9 cellular contexts compared by ENCODE assay signal in genomic region chr1:94542088-94542671, GRCh38. TPM values are rescaled to one million over a fixed set of nuclear protein-coding genes. Genes with fewer than 3 reads are reported as not detected.
A peak's percentile ranks its signal among the peaks of the same experiment; 100 is the strongest.
DNase-seq lines count a peak whose midpoint lies in the region; ATAC-seq, FAIRE-seq and TF ChIP-seq lines count a peak whose summit lies in the region.
"Had no signal": no experiment of that assay in that cellular context is flagged by ENCODE, and none has a peak within 500 bp of the region (broad histone marks: within the 10 kb centered on the region; RNA-seq: fewer than 3 reads in every experiment).

No MANE protein-coding gene starts in this region.

- H3K4me3 Mint-ChIP-seq in stimulated activated memory B cell treated with anti-CD40 and anti-IgM and Interleukin-4, amounts not matched to agents 10 μg/mL and 1 μg/mL and 100 μg/mL, for 72 hours, result peak overlapping the region; percentile 72

- no peaks in the 10 kb centered on the region for H3K9me3 ChIP-seq in GM12878 (replicated peaks; ENCODE audit: control insufficient read depth, insufficient read depth, low read length)
- no peaks in the 10 kb centered on the region for H3K9me3 ChIP-seq in keratinocyte (ENCODE audit: control insufficient read depth, low read depth, low read length)

- H3K9me1 ChIP-seq in keratinocyte (ENCODE audit: control insufficient read depth, extremely low read depth, insufficient read depth, low read length), result no peaks in the 10 kb centered on the region

- BruUV-seq in GM12878 (replicated peaks; lab: Mats Ljungman, UMichigan), result no TSS peak

- TF ChIP-seq CTCF in GM12878 (IDR thresholded peaks at IDR 0.05 in 2 of 3, conservative IDR thresholded peaks at IDR 0.05 in 1 of 3; ENCODE audit: control insufficient read depth in 2 of 3, extremely low read depth in 1 of 3, insufficient read depth in 1 of 3, low read depth in 3 of 3, low read length in 3 of 3) (no peak), keratinocyte (optimal IDR thresholded peaks at IDR 0.05 in 1 of 3, IDR thresholded peaks at IDR 0.05 in 1 of 3, conservative IDR thresholded peaks at IDR 0.05 in 1 of 3; ENCODE audit: extremely low read depth in 1 of 3, insufficient read depth in 2 of 3, low read length in 3 of 3) (no peak)

- ATAC-seq in activated CD4-positive, CD25-positive, alpha-beta regulatory T cell treated with anti-CD3 and anti-CD28 coated beads, Interleukin-2, amount 50 U/mL, for 24 hours, result peak; percentile 12 to 22
- peak; percentile 16 for ATAC-seq in HG03378 (IDR thresholded peaks at IDR 0.05; ENCODE audit: unreplicated experiment)
- peak; percentile 64 for ATAC-seq in GM12878
- peak; percentile 17 for ATAC-seq in stimulated activated memory B cell treated with anti-CD40 and anti-IgM and Interleukin-4, amounts not matched to agents 10 μg/mL and 1 μg/mL and 100 μg/mL, for 72 hours
- ATAC-seq in HG03571 (IDR thresholded peaks at IDR 0.05; ENCODE audit: unreplicated experiment), result no peak

- H3K36me3 ChIP-seq in GM12878 (ENCODE audit: control insufficient read depth in 2 of 2, insufficient read depth in 2 of 2, low read length in 1 of 2), result no peaks in the 10 kb centered on the region
- peaks cover 25 to 31% of the 10 kb centered on the region in 2 experiments for H3K36me3 ChIP-seq in keratinocyte (ENCODE audit: control insufficient read depth in 2 of 2, extremely low read depth in 1 of 2, insufficient read depth in 2 of 2, low read length in 2 of 2)

- H3K4me1 ChIP-seq in GM12878 (ENCODE audit: control insufficient read depth, insufficient read depth, low read length) (peaks cover 12% of the 10 kb centered on the region; the same call in 1 of the 2 replicates), keratinocyte (ENCODE audit: control insufficient read depth, extremely low read depth, insufficient read depth, low read length) (peaks cover 33% of the 10 kb centered on the region)

- H3K4me1 Mint-ChIP-seq in stimulated activated memory B cell treated with anti-CD40 and anti-IgM and Interleukin-4, amounts not matched to agents 10 μg/mL and 1 μg/mL and 100 μg/mL, for 72 hours, result peaks cover 17% of the 10 kb centered on the region

- DNase-seq in activated CD4-positive, CD25-positive, alpha-beta regulatory T cell treated with anti-CD3 and anti-CD28 coated beads, Interleukin-2, amount 50 U/mL, for 72 hours, result no peak
- DNase-seq in GM12878 (ENCODE audit: low read depth, low spot score) (no peak), keratinocyte (ENCODE audit: low read depth, low spot score) (no peak), NCI-H1417 treated with DMSO at 0.1 percent for 48 hours (lab: John Stamatoyannopoulos, UW) (no peak)

- H3K27ac ChIP-seq in GM12878 (ENCODE audit: control insufficient read depth, insufficient read depth) (no peak overlapping the region), keratinocyte (ENCODE audit: control insufficient read depth, insufficient read depth, low read length) (peak overlapping the region; percentile 89)

- POLR2A ChIA-PET in GM12878 (lab: Charles Lee), result interaction anchor here (1.6 kb wide), 1 partner anchor 9 kb away, joined by 10 read pairs; no protein-coding TSS in a partner anchor

- FAIRE-seq in GM12878 (lab: Jason Lieb, UNC) (no peak), keratinocyte (lab: Jason Lieb, UNC) (no peak)
- FAIRE-seq: G401.6 had no signal

- H3K36me3 Mint-ChIP-seq in stimulated activated memory B cell treated with anti-CD40 and anti-IgM and Interleukin-4, amounts not matched to agents 10 μg/mL and 1 μg/mL and 100 μg/mL, for 72 hours, result no peaks in the 10 kb centered on the region

- dilution Hi-C loops in keratinocyte (cut with MboI; ENCODE audit: extremely low pct_ligation_motif_present, low sequenced_read_pairs), result no loop called here

- no peak for TF ChIP-seq RAD21 in GM12878 (IDR thresholded peaks at IDR 0.05; ENCODE audit: insufficient read depth, low read depth, low read length)

- no peak overlapping the region for H3K27ac Mint-ChIP-seq in stimulated activated memory B cell treated with anti-CD40 and anti-IgM and Interleukin-4, amounts not matched to agents 10 μg/mL and 1 μg/mL and 100 μg/mL, for 72 hours

- RAD21 ChIA-PET in GM12878 (lab: Charles Lee; ENCODE audit: unreplicated experiment), result interaction anchor here (0.6 to 1.5 kb wide), 5 partner anchors 8 to 265 kb away, joined by 3 read pairs; no protein-coding TSS in a partner anchor

- H3K27me3 Mint-ChIP-seq in stimulated activated memory B cell treated with anti-CD40 and anti-IgM and Interleukin-4, amounts not matched to agents 10 μg/mL and 1 μg/mL and 100 μg/mL, for 72 hours, result peaks cover 84% of the 10 kb centered on the region

- H3K9me3 Mint-ChIP-seq in stimulated activated memory B cell treated with anti-CD40 and anti-IgM and Interleukin-4, amounts not matched to agents 10 μg/mL and 1 μg/mL and 100 μg/mL, for 72 hours, result no peaks in the 10 kb centered on the region

- WGBS in GM12878 (ENCODE audit: insufficient coverage, insufficient replicate concordance, low lambda C conversion rate, missing lambda C conversion rate), result 7% methylated on average over 25 of the region's 25 CpGs

- H3K27me3 ChIP-seq in GM12878 (replicated peaks in 1 of 2; ENCODE audit: control insufficient read depth in 2 of 2, insufficient read depth in 2 of 2, low read length in 1 of 2) (peaks cover 4 to 12% of the 10 kb centered on the region in 2 experiments), keratinocyte (ENCODE audit: control insufficient read depth, extremely low read depth, insufficient read depth, low read length) (no peaks in the 10 kb centered on the region)

- peak overlapping the region; percentile 98 for H3K4me2 ChIP-seq in GM12878 (ENCODE audit: control insufficient read depth, insufficient read depth)
- peak overlapping the region; percentile 78 for H3K4me2 ChIP-seq in keratinocyte (ENCODE audit: control insufficient read depth, extremely low read depth, insufficient read depth, low read depth, low read length)

- peak overlapping the region; percentile 25; the same call in 1 of the 2 replicates for H3K9ac ChIP-seq in GM12878 (ENCODE audit: control insufficient read depth, insufficient read depth, low read length)
- peak overlapping the region; percentile 89 for H3K9ac ChIP-seq in keratinocyte (ENCODE audit: control insufficient read depth, extremely low read depth, insufficient read depth, low read length)

- SMC1A ChIA-PET in GM12878 (lab: Charles Lee; ENCODE audit: uncharacterized antibody, unreplicated experiment), result interaction anchor here (0.7 to 1.6 kb wide), 8 partner anchors 9 to 207 kb away, joined by 3 to 4 read pairs (median 3); no protein-coding TSS in a partner anchor

- H2AFZ ChIP-seq in GM12878 (ENCODE audit: control insufficient read depth, low read depth, low read length) (peak overlapping the region; percentile 41), keratinocyte (ENCODE audit: control insufficient read depth, low read length) (no peak overlapping the region)

- H3K4me3 ChIP-seq in GM12878, result peak overlapping the region; percentile 61
- H3K4me3 ChIP-seq in keratinocyte (ENCODE audit: control insufficient read depth in 2 of 3, extremely low read depth in 1 of 3, insufficient read depth in 2 of 3, low read depth in 1 of 3, low read length in 3 of 3), result peak overlapping the region; percentile 73 to 83 (median 82)

- no peak for TF ChIP-seq POLR2A in GM12878 (IDR thresholded peaks at IDR 0.05; ENCODE audit: low read depth, low read length)

- no peaks in the 10 kb centered on the region for H3K79me2 ChIP-seq in GM12878 (ENCODE audit: control insufficient read depth, insufficient read depth, low read length)
- H3K79me2 ChIP-seq in keratinocyte (ENCODE audit: control insufficient read depth, insufficient read depth, low read length), result peaks cover 65% of the 10 kb centered on the region

- in situ Hi-C loops in GM12878 (cut with MboI), result no loop called here

- H4K20me1 ChIP-seq in GM12878 (ENCODE audit: control insufficient read depth, insufficient read depth), result no peaks in the 10 kb centered on the region
- H4K20me1 ChIP-seq in keratinocyte (ENCODE audit: control insufficient read depth, extremely low read depth, insufficient read depth, low read length), result peaks cover 27% of the 10 kb centered on the region

- no peak for TF ChIP-seq EP300 in GM12878 (IDR thresholded peaks at IDR 0.05; ENCODE audit: borderline replicate concordance in 1 of 2, control insufficient read depth in 1 of 2, low read depth in 2 of 2, low read length in 2 of 2)

- CTCF ChIA-PET in GM12878 (lab: Yijun Ruan, JAX), result interaction anchor here (0.7 to 1.4 kb wide), 7 partner anchors 8 to 261 kb away, joined by 3 to 5 read pairs (median 3); no protein-coding TSS in a partner anchor

- intact Hi-C loops in GM12878 (cut with micrococcal nuclease; ENCODE audit: unreplicated experiment), result no loop called here

TF ChIP-seq in GM12878, 131 proteins besides CTCF, POLR2A, EP300 and RAD21:
- TF ChIP-seq DPF2 (IDR thresholded peaks at IDR 0.05), result no peak
- TF ChIP-seq BCL11A (IDR thresholded peaks at IDR 0.05; ENCODE audit: low read depth, low read length), result no peak
- TF ChIP-seq IKZF1 (conservative IDR thresholded peaks at IDR 0.05), result 0 out of 2 replicates have a peak, but pooled peaks have one; percentile 22

RNA-seq across cellular contexts. Expression of gene F3, which starts 0.6 kb away (rescaled TPM):
- total RNA-seq in GM12878 (2013; cell fraction: nucleolus; rRNA removed), result 0.40 TPM in 1 of 2 replicates, not detected in the other
- total RNA-seq in GM12878 (2014; rRNA removed) (not detected in 2 replicates), GM12878 (2014; rRNA removed; fragmentation: Illumina TruSeq; extraction: Trizol) (not detected in 2 replicates), GM12878 (2021) (0.33 and 0.48 TPM in 2 replicates)
- polyA plus RNA-seq in GM12878 (2011; ENCODE audit: low read depth), result not detected
- polyA plus RNA-seq in GM12878 (2011; rRNA removed) (0.18 and 0.19 TPM in 2 replicates), GM12878 (2014; fragmentation: Illumina TruSeq; extraction: Trizol) (not detected in 2 replicates), GM12878 (2014; fragmentation: Nextera tagmentation; extraction: Ambion mirVana) (not detected), GM12878 (2014; rRNA removed) (not detected in 2 replicates), GM12878 (2016; fragmentation: Nextera tagmentation; extraction: Ambion mirVana) (not detected), keratinocyte (962 to 1,634 TPM (median 1,409 TPM) in 3 replicates)
- 0.03 and 0.07 TPM in 2 replicates for polyA plus RNA-seq in GM12878 (2011; cell fraction: cytosol; rRNA removed)
- 0.12 and 0.18 TPM in 2 replicates for polyA plus RNA-seq in GM12878 (2011; cell fraction: nucleus; rRNA removed)
- polyA plus RNA-seq in GM12878 (2012), result not detected in 2 replicates
- polyA minus RNA-seq in GM12878 (2011; rRNA and poly(A)+ RNA removed), result 0.10 TPM in 1 of 2 replicates, not detected in the other
- 2.0 and 3.8 TPM in 2 replicates for polyA minus RNA-seq in GM12878 (2011; cell fraction: cytosol; rRNA and poly(A)+ RNA removed)
- 0.36 TPM in 1 of 2 replicates, not detected in the other for polyA minus RNA-seq in GM12878 (2011; cell fraction: nucleus; rRNA and poly(A)+ RNA removed)
- polyA plus RNA-seq in keratinocyte (2011; ENCODE audit: low read depth), result 457 TPM
- 547 and 859 TPM in 2 replicates for polyA plus RNA-seq in keratinocyte (2011; cell fraction: cytosol; rRNA removed)
- polyA plus RNA-seq in keratinocyte (2011; cell fraction: nucleus; rRNA removed), result 3,493 and 3,792 TPM in 2 replicates
- 275 and 1,230 TPM in 2 replicates for polyA plus RNA-seq in keratinocyte (2012; ENCODE audit: low replicate concordance)
- 717 to 2,302 TPM (median 923 TPM) in 3 replicates for polyA minus RNA-seq in keratinocyte
- 785 TPM for polyA minus RNA-seq in keratinocyte (2011; cell fraction: cytosol; rRNA and poly(A)+ RNA removed)
- polyA minus RNA-seq in keratinocyte (2011; cell fraction: nucleus; rRNA and poly(A)+ RNA removed), result 1,513 and 2,416 TPM in 2 replicates

Comparison
In these comparisons a context has a peak if more than half of its experiments do, and no peak if none do; other contexts are left out.
1. RNA of gene F3, which starts 0.6 kb away (polyA plus RNA-seq): 275 to 3,792 TPM in keratinocyte; 0.03 to 0.19 TPM in GM12878; every median in the first group is over 100 times any median in the second.